ENCODE assay signal across 1 cellular context in genomic region chr6:157764346-157765068, GRCh38.
TF ChIP-seq lines count a peak whose summit lies in the region.

No MANE protein-coding gene starts in this region.

TF ChIP-seq in HepG2, 621 proteins besides CTCF, POLR2A, EP300 and RAD21 (continued from another document and continues in another):
- TF ChIP-seq RNF219 (CRISPR knock-in tag; IDR thresholded peaks at IDR 0.05) (no peak; the same call in 1 of the 2 replicates), ZMYM3 (CRISPR knock-in tag; IDR thresholded peaks at IDR 0.05) (no peak), SNAI1 (CRISPR knock-in tag; IDR thresholded peaks at IDR 0.05; ENCODE audit: borderline replicate concordance) (0 out of 2 replicates have a peak, but pooled peaks have one; percentile 49), FOXA3 (CRISPR knock-in tag; IDR thresholded peaks at IDR 0.05) (0 out of 2 replicates have a peak, but pooled peaks have one; percentile 39), ZNF557 (CRISPR knock-in tag; IDR thresholded peaks at IDR 0.05) (no peak), ATF4 (CRISPR knock-in tag; IDR thresholded peaks at IDR 0.05) (peak in 1 of 2 experiments; percentile 52; a peak in 1 of 4 replicates), SMYD3 (CRISPR knock-in tag; IDR thresholded peaks at IDR 0.05) (peak; percentile 69; the same call in 1 of the 2 replicates), ZC3H13 (CRISPR knock-in tag; IDR thresholded peaks at IDR 0.05) (no peak), SIN3A (IDR thresholded peaks at IDR 0.05; ENCODE audit: borderline replicate concordance, low read depth, low read length) (no peak), AGO1 (IDR thresholded peaks at IDR 0.05; ENCODE audit: low read depth, low read length, poor library complexity, severe bottlenecking) (no peak), SOX13 (IDR thresholded peaks at IDR 0.05) (no peak), SOX13 (CRISPR knock-in tag; conservative IDR thresholded peaks at IDR 0.05 in 1 of 2, IDR thresholded peaks at IDR 0.05 in 1 of 2) (peak in 1 of 2 experiments; percentile 38; a peak in 1 of 4 replicates), NBN (conservative IDR thresholded peaks at IDR 0.05) (no peak), CCDC6 (CRISPR knock-in tag; IDR thresholded peaks at IDR 0.05) (no peak), BHLHE40 (IDR thresholded peaks at IDR 0.05; ENCODE audit: low read length) (peak; percentile 82), ZNF383 (CRISPR knock-in tag; IDR thresholded peaks at IDR 0.05; ENCODE audit: borderline replicate concordance) (no peak), POGZ (CRISPR knock-in tag; IDR thresholded peaks at IDR 0.05) (no peak; the same call in 1 of the 2 replicates), XRCC5 (optimal IDR thresholded peaks at IDR 0.05; ENCODE audit: low read length) (peak; percentile 53), CEBPG (CRISPR knock-in tag; IDR thresholded peaks at IDR 0.05) (no peak), SMAD3 (CRISPR knock-in tag; IDR thresholded peaks at IDR 0.05) (no peak), MYNN (CRISPR knock-in tag; IDR thresholded peaks at IDR 0.05; ENCODE audit: low read depth) (no peak), ZIK1 (CRISPR knock-in tag; IDR thresholded peaks at IDR 0.05; ENCODE audit: borderline replicate concordance, low read depth) (no peak), IRF2 (CRISPR knock-in tag; IDR thresholded peaks at IDR 0.05) (no peak; the same call in 1 of the 2 replicates), MTF1 (CRISPR knock-in tag; IDR thresholded peaks at IDR 0.05) (no peak), GABPA (IDR thresholded peaks at IDR 0.05; ENCODE audit: low read depth, low read length) (no peak), GABPA (CRISPR knock-in tag; IDR thresholded peaks at IDR 0.05; ENCODE audit: low read depth) (0 out of 2 replicates have a peak, but pooled peaks have one; percentile 45), JUN (CRISPR knock-in tag; IDR thresholded peaks at IDR 0.05) (0 out of 2 replicates have a peak, but pooled peaks have one; percentile 31), ZNF550 (CRISPR knock-in tag; IDR thresholded peaks at IDR 0.05; ENCODE audit: borderline replicate concordance) (no peak), ELF3 (CRISPR knock-in tag; IDR thresholded peaks at IDR 0.05) (peak; percentile 89; the same call in 1 of the 2 replicates), ZNF468 (CRISPR knock-in tag; IDR thresholded peaks at IDR 0.05) (no peak), CENPX (CRISPR knock-in tag; IDR thresholded peaks at IDR 0.05) (no peak), ZNF607 (CRISPR knock-in tag; IDR thresholded peaks at IDR 0.05; ENCODE audit: borderline replicate concordance) (0 out of 2 replicates have a peak, but pooled peaks have one; percentile 60), GPN1 (CRISPR knock-in tag; IDR thresholded peaks at IDR 0.05; ENCODE audit: borderline replicate concordance) (no peak), HOMEZ (CRISPR knock-in tag; IDR thresholded peaks at IDR 0.05; ENCODE audit: low read depth) (peak; percentile 76; the same call in 1 of the 2 replicates), AKAP8 (CRISPR knock-in tag; IDR thresholded peaks at IDR 0.05) (no peak), FLYWCH1 (CRISPR knock-in tag; IDR thresholded peaks at IDR 0.05) (no peak), CREB1 (IDR thresholded peaks at IDR 0.05) (peak; percentile 85), CREB1 (CRISPR knock-in tag; IDR thresholded peaks at IDR 0.05) (peak; percentile 62), ZNF343 (CRISPR knock-in tag; IDR thresholded peaks at IDR 0.05) (no peak), THAP7 (CRISPR knock-in tag; IDR thresholded peaks at IDR 0.05) (no peak), ZNF737 (CRISPR knock-in tag; IDR thresholded peaks at IDR 0.05; ENCODE audit: borderline replicate concordance) (no peak), ZSCAN29 (CRISPR knock-in tag; conservative IDR thresholded peaks at IDR 0.05) (peak; percentile 99), TARDBP (CRISPR knock-in tag; IDR thresholded peaks at IDR 0.05) (0 out of 2 replicates have a peak, but pooled peaks have one; percentile 50), SIN3B (IDR thresholded peaks at IDR 0.05; ENCODE audit: low read length) (no peak), RARA (CRISPR knock-in tag; IDR thresholded peaks at IDR 0.05) (peak; percentile 63; the same call in 1 of the 2 replicates), ZFP37 (CRISPR knock-in tag; IDR thresholded peaks at IDR 0.05; ENCODE audit: borderline replicate concordance) (peak; percentile 96), KDM3A (CRISPR knock-in tag; IDR thresholded peaks at IDR 0.05; ENCODE audit: low read depth) (peak; percentile 32; the same call in 1 of the 2 replicates)
- TF ChIP-seq, protein P1, sequence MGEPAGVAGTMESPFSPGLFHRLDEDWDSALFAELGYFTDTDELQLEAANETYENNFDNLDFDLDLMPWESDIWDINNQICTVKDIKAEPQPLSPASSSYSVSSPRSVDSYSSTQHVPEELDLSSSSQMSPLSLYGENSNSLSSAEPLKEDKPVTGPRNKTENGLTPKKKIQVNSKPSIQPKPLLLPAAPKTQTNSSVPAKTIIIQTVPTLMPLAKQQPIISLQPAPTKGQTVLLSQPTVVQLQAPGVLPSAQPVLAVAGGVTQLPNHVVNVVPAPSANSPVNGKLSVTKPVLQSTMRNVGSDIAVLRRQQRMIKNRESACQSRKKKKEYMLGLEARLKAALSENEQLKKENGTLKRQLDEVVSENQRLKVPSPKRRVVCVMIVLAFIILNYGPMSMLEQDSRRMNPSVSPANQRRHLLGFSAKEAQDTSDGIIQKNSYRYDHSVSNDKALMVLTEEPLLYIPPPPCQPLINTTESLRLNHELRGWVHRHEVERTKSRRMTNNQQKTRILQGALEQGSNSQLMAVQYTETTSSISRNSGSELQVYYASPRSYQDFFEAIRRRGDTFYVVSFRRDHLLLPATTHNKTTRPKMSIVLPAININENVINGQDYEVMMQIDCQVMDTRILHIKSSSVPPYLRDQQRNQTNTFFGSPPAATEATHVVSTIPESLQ (CRISPR knock-in tag; conservative IDR thresholded peaks at IDR 0.05), result no peak
- TF ChIP-seq, protein P2, sequence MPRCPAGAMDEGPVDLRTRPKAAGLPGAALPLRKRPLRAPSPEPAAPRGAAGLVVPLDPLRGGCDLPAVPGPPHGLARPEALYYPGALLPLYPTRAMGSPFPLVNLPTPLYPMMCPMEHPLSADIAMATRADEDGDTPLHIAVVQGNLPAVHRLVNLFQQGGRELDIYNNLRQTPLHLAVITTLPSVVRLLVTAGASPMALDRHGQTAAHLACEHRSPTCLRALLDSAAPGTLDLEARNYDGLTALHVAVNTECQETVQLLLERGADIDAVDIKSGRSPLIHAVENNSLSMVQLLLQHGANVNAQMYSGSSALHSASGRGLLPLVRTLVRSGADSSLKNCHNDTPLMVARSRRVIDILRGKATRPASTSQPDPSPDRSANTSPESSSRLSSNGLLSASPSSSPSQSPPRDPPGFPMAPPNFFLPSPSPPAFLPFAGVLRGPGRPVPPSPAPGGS (CRISPR knock-in tag; IDR thresholded peaks at IDR 0.05), result 0 out of 2 replicates have a peak, but pooled peaks have one; percentile 66
- TF ChIP-seq, protein P3, sequence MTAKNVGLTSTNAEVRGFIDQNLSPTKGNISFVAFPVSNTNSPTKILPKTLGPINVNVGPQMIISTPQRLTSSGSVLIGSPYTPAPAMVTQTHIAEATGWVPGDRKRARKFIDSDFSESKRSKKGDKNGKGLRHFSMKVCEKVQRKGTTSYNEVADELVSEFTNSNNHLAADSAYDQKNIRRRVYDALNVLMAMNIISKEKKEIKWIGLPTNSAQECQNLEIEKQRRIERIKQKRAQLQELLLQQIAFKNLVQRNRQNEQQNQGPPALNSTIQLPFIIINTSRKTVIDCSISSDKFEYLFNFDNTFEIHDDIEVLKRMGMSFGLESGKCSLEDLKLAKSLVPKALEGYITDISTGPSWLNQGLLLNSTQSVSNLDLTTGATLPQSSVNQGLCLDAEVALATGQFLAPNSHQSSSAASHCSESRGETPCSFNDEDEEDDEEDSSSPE (CRISPR knock-in tag; IDR thresholded peaks at IDR 0.05), result 0 out of 2 replicates have a peak, but pooled peaks have one; percentile 26
- TF ChIP-seq, protein P4, sequence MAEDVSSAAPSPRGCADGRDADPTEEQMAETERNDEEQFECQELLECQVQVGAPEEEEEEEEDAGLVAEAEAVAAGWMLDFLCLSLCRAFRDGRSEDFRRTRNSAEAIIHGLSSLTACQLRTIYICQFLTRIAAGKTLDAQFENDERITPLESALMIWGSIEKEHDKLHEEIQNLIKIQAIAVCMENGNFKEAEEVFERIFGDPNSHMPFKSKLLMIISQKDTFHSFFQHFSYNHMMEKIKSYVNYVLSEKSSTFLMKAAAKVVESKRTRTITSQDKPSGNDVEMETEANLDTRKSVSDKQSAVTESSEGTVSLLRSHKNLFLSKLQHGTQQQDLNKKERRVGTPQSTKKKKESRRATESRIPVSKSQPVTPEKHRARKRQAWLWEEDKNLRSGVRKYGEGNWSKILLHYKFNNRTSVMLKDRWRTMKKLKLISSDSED (CRISPR knock-in tag; IDR thresholded peaks at IDR 0.05), result no peak
- TF ChIP-seq, protein P5, sequence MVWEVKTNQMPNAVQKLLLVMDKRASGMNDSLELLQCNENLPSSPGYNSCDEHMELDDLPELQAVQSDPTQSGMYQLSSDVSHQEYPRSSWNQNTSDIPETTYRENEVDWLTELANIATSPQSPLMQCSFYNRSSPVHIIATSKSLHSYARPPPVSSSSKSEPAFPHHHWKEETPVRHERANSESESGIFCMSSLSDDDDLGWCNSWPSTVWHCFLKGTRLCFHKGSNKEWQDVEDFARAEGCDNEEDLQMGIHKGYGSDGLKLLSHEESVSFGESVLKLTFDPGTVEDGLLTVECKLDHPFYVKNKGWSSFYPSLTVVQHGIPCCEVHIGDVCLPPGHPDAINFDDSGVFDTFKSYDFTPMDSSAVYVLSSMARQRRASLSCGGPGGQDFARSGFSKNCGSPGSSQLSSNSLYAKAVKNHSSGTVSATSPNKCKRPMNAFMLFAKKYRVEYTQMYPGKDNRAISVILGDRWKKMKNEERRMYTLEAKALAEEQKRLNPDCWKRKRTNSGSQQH (CRISPR knock-in tag; IDR thresholded peaks at IDR 0.05; ENCODE audit: low read depth), result no peak
